Comparison of ENCODE assay signal across 12 cellular contexts in genomic region chr20:33788351-33789049, GRCh38. TPM values are rescaled to one million over a fixed set of nuclear protein-coding genes. Genes with fewer than 3 reads are reported as not detected.
A peak's percentile ranks its signal among the peaks of the same experiment; 100 is the strongest.
DNase-seq lines count a peak whose midpoint lies in the region; ATAC-seq and TF ChIP-seq lines count a peak whose summit lies in the region.
"Had no signal": no experiment of that assay in that cellular context is flagged by ENCODE, and none has a peak within 500 bp of the region (broad histone marks: within the 10 kb centered on the region; RNA-seq: fewer than 3 reads in every experiment).

No MANE protein-coding gene starts in this region.

- H3K27me3 Mint-ChIP-seq in progenitor cell of endocrine pancreas: no peaks in the 10 kb centered on the region
- H3K27me3 Mint-ChIP-seq: activated naive CD8-positive, alpha-beta T cell treated with anti-CD3 and anti-CD28 coated beads for 36 hours had no signal

- H3K36me3 Mint-ChIP-seq in stimulated activated effector memory CD8-positive, alpha-beta T cell treated with anti-CD3 and anti-CD28 coated beads, Interleukin-12 subunit alpha, Interleukin-12 subunit beta, amount 100 ng/mL, for 72 hours: no peaks in the 10 kb centered on the region
- peaks cover 4% of the 10 kb centered on the region for H3K36me3 Mint-ChIP-seq in progenitor cell of endocrine pancreas (ENCODE audit: insufficient read depth)

- H3K79me2 ChIP-seq in HCT116 (ENCODE audit: insufficient read depth, low read length): no peaks in the 10 kb centered on the region
- H3K79me2 ChIP-seq in PC-9 (ENCODE audit: low read depth): peaks cover 3% of the 10 kb centered on the region; the same call in 1 of the 2 replicates

- H3K36me3 ChIP-seq in HCT116 (ENCODE audit: control insufficient read depth in 1 of 2, insufficient read depth in 2 of 2, low read length in 2 of 2) (peaks cover 0 to 3% of the 10 kb centered on the region in 2 experiments; a peak in 1 of 4 replicates), PC-9 (ENCODE audit: low read depth) (no peaks in the 10 kb centered on the region), left lung (peaks cover 0 to 11% of the 10 kb centered on the region in 2 donors)

- TF ChIP-seq RAD21 in HCT116 (IDR thresholded peaks at IDR 0.05; ENCODE audit: low read depth): no peak

- H3K27ac ChIP-seq in HCT116 (ENCODE audit: low read depth, low read length): peak overlapping the region; percentile 93
- peak overlapping the region; percentile 98 for H3K27ac ChIP-seq in PC-9
- H3K27ac ChIP-seq in left lung: peak overlapping the region; percentile 71 to 73

- CTCF ChIA-PET in HCT116 (lab: Charles Lee) (interaction anchor here (0.6 kb wide), 1 partner anchor 321 kb away, joined by 3 read pairs; no protein-coding TSS in a partner anchor), PC-9 (lab: Charles Lee) (interaction anchor here (0.6 kb wide), 2 partner anchors 24 to 49 kb away, joined by 3 to 4 read pairs; no protein-coding TSS in a partner anchor)

- peak overlapping the region; percentile 88 for H3K4me2 ChIP-seq in HCT116 (ENCODE audit: low read length)
- peak overlapping the region; percentile 73 for H3K4me2 ChIP-seq in PC-9
- H3K4me2 ChIP-seq: GM23338 had no signal

- no peak for TF ChIP-seq POLR2A in HCT116 (IDR thresholded peaks at IDR 0.05; ENCODE audit: borderline replicate concordance, extremely low read depth, insufficient read depth, insufficient read length)

- no TSS peak for BruUV-seq in HCT116 (replicated peaks; lab: Mats Ljungman, UMichigan)
- BruUV-seq in PC-9 (replicated peaks; lab: Mats Ljungman, UMichigan): no TSS peak

- H4K20me1 ChIP-seq in HCT116 (ENCODE audit: insufficient read depth) (no peaks in the 10 kb centered on the region), PC-9 (ENCODE audit: insufficient read depth) (no peaks in the 10 kb centered on the region)

- H3K4me3 ChIP-seq in HCT116 (replicated peaks in 1 of 2; ENCODE audit: low read depth in 1 of 2, low read length in 2 of 2) (no peak overlapping the region), PC-9 (peak overlapping the region; percentile 24; the same call in 1 of the 2 replicates), left lung (no peak overlapping the region)
- H3K4me3 ChIP-seq: GM23338 had no signal

- no peaks in the 10 kb centered on the region for H3K9me3 Mint-ChIP-seq in stimulated activated effector memory CD8-positive, alpha-beta T cell treated with anti-CD3 and anti-CD28 coated beads, Interleukin-12 subunit alpha, Interleukin-12 subunit beta, amount 100 ng/mL, for 72 hours
- no peaks in the 10 kb centered on the region for H3K9me3 Mint-ChIP-seq in progenitor cell of endocrine pancreas (ENCODE audit: low read depth)
- H3K9me3 Mint-ChIP-seq: activated naive CD8-positive, alpha-beta T cell treated with anti-CD3 and anti-CD28 coated beads for 36 hours; GM23338 had no signal

- peaks cover 33% of the 10 kb centered on the region for H3K4me1 Mint-ChIP-seq in stimulated activated effector memory CD8-positive, alpha-beta T cell treated with anti-CD3 and anti-CD28 coated beads, Interleukin-12 subunit alpha, Interleukin-12 subunit beta, amount 100 ng/mL, for 72 hours
- H3K4me1 Mint-ChIP-seq in progenitor cell of endocrine pancreas (ENCODE audit: low read depth): peaks cover 1% of the 10 kb centered on the region

- DNase-seq in HCT116 (ENCODE audit: low read depth, low spot score): no peak
- peak; percentile 58 to 77 for DNase-seq in PC-9
- DNase-seq in left lung: no peak
- DNase-seq in stimulated activated effector memory CD8-positive, alpha-beta T cell treated with anti-CD3 and anti-CD28 coated beads, Interleukin-12 subunit alpha, Interleukin-12 subunit beta, amount 100 ng/mL, for 72 hours (ENCODE audit: low spot score in 2 of 2): no peak
- no peak for DNase-seq in progenitor cell of endocrine pancreas (ENCODE audit: low spot score, unreplicated experiment)
- DNase-seq: activated naive CD8-positive, alpha-beta T cell treated with anti-CD3 and anti-CD28 coated beads for 36 hours; effector CD8-positive, alpha-beta T cell; NCI-H1048; SIG-M5 had no signal

- H3K27ac Mint-ChIP-seq in stimulated activated effector memory CD8-positive, alpha-beta T cell treated with anti-CD3 and anti-CD28 coated beads, Interleukin-12 subunit alpha, Interleukin-12 subunit beta, amount 100 ng/mL, for 72 hours: peak overlapping the region; percentile 80
- H3K27ac Mint-ChIP-seq in progenitor cell of endocrine pancreas: no peak overlapping the region
- H3K27ac Mint-ChIP-seq: activated naive CD8-positive, alpha-beta T cell treated with anti-CD3 and anti-CD28 coated beads for 36 hours; GM23338 had no signal

- H2AFZ ChIP-seq in HCT116 (ENCODE audit: low read depth, low read length, poor library complexity, severe bottlenecking) (no peak overlapping the region), PC-9 (no peak overlapping the region)
- H2AFZ ChIP-seq: GM23338 had no signal

- peaks cover 40 to 60% of the 10 kb centered on the region in 2 experiments for H3K4me1 ChIP-seq in HCT116 (ENCODE audit: control insufficient read depth in 1 of 2, insufficient read depth in 2 of 2, low read length in 2 of 2)
- H3K4me1 ChIP-seq in PC-9 (replicated peaks; ENCODE audit: insufficient read depth): peaks cover 53% of the 10 kb centered on the region
- H3K4me1 ChIP-seq in left lung: peaks cover 14 to 55% of the 10 kb centered on the region in 2 donors

- H3F3A ChIP-seq in PC-9 (ENCODE audit: insufficient read depth, low read depth): peaks cover 26% of the 10 kb centered on the region

- H3K27me3 ChIP-seq in HCT116 (ENCODE audit: insufficient read depth, low read length) (no peaks in the 10 kb centered on the region), PC-9 (ENCODE audit: insufficient read depth, low read depth) (no peaks in the 10 kb centered on the region), left lung (no peaks in the 10 kb centered on the region)

- RAD21 ChIA-PET in HCT116 (lab: Charles Lee; ENCODE audit: low non-redundant PET in 1 of 2, low total read pairs in 2 of 2, uncharacterized antibody in 2 of 2, unreplicated experiment in 2 of 2): interaction anchor here in 1 of 2 experiments (0.6 kb wide), 1 partner anchor 305 kb away, joined by 3 read pairs; no protein-coding TSS in a partner anchor

- ATAC-seq in HCT116: no peak
- no peak for ATAC-seq in left lung
- no peak for ATAC-seq in stimulated activated effector memory CD8-positive, alpha-beta T cell treated with anti-CD3 and anti-CD28 coated beads, Interleukin-12 subunit alpha, Interleukin-12 subunit beta, amount 100 ng/mL, for 72 hours
- ATAC-seq in HG03457 (IDR thresholded peaks at IDR 0.05; ENCODE audit: unreplicated experiment): no peak
- ATAC-seq in HG03097 (IDR thresholded peaks at IDR 0.05; ENCODE audit: low FRiP score, unreplicated experiment): no peak
- ATAC-seq: GM23338 had no signal

- no peaks in the 10 kb centered on the region for H3K9me2 ChIP-seq in HCT116 (ENCODE audit: insufficient read depth)
- no peaks in the 10 kb centered on the region for H3K9me2 ChIP-seq in PC-9 (ENCODE audit: insufficient read depth)

- H3K4me3 Mint-ChIP-seq in stimulated activated effector memory CD8-positive, alpha-beta T cell treated with anti-CD3 and anti-CD28 coated beads, Interleukin-12 subunit alpha, Interleukin-12 subunit beta, amount 100 ng/mL, for 72 hours: no peak overlapping the region
- H3K4me3 Mint-ChIP-seq in progenitor cell of endocrine pancreas (ENCODE audit: low read depth): no peak overlapping the region
- H3K4me3 Mint-ChIP-seq: activated naive CD8-positive, alpha-beta T cell treated with anti-CD3 and anti-CD28 coated beads for 36 hours; GM23338 had no signal

- TF ChIP-seq CTCF in HCT116 (IDR thresholded peaks at IDR 0.05 in 2 of 3, conservative IDR thresholded peaks at IDR 0.05 in 1 of 3; ENCODE audit: borderline replicate concordance in 1 of 3, insufficient read depth in 1 of 3, low read depth in 2 of 3, low read length in 2 of 3): no peak
- TF ChIP-seq CTCF in PC-9 (conservative IDR thresholded peaks at IDR 0.05): no peak
- no peak for TF ChIP-seq CTCF in left lung (IDR thresholded peaks at IDR 0.05)
- TF ChIP-seq CTCF in progenitor cell of endocrine pancreas (IDR thresholded peaks at IDR 0.05; ENCODE audit: unreplicated experiment): no peak

- peak overlapping the region; percentile 65 for H3K9ac ChIP-seq in HCT116 (ENCODE audit: low read length)

- intact Hi-C loops in HCT116 (cut with micrococcal nuclease) (no loop called here), PC-9 (cut with micrococcal nuclease; ENCODE audit: unreplicated experiment) (loop anchor here (1.0 to 5.0 kb wide), 5 partner anchors 10 to 324 kb away; partner anchors contain the start of genes ACTL10, CHMP4B and EIF2S2), left lung (cut with DNase I) (no loop called here)

- H3K9me3 ChIP-seq in HCT116 (ENCODE audit: control insufficient read depth in 1 of 2, insufficient read depth in 1 of 2, low read depth in 1 of 2, low read length in 2 of 2): no peaks in the 10 kb centered on the region
- no peaks in the 10 kb centered on the region for H3K9me3 ChIP-seq in PC-9 (ENCODE audit: insufficient read depth, low read depth)
- no peaks in the 10 kb centered on the region for H3K9me3 ChIP-seq in left lung

- POLR2A ChIA-PET in HCT116 (lab: Charles Lee) (interaction anchor here (1.3 to 1.4 kb wide), 2 partner anchors 33 to 56 kb away, joined by 3 to 4 read pairs; no protein-coding TSS in a partner anchor), PC-9 (lab: Charles Lee; ENCODE audit: unreplicated experiment) (interaction anchor here (0.6 kb wide), 1 partner anchor 1034 kb away, joined by 4 read pairs; no protein-coding TSS in a partner anchor)

TF ChIP-seq in HCT116, 20 proteins besides CTCF, POLR2A, EP300 and RAD21 (continues in another document):
- TF ChIP-seq EZH2phosphoT487 (IDR thresholded peaks at IDR 0.05; ENCODE audit: borderline replicate concordance) (no peak), YY1 (IDR thresholded peaks at IDR 0.05; ENCODE audit: extremely low read depth, insufficient replicate concordance, low read depth, low read length) (no peak)

RNA-seq across cellular contexts. Expression of gene CHMP4B, which starts 22.6 kb away (rescaled TPM):
- total RNA-seq in HCT116 (2021; ENCODE audit: unreplicated experiment) (56.9 TPM), PC-9 (2021) (176 and 180 TPM in 2 replicates), left lung (10 to 100 TPM; 83.2 to 90.5 TPM), progenitor cell of endocrine pancreas (136 and 137 TPM in 2 replicates)
- 62.1 and 65.3 TPM in 2 replicates for polyA plus RNA-seq in HCT116 (2012)

RNA-seq across cellular contexts. Expression of gene ZNF341, which starts 56.7 kb away (rescaled TPM):
- total RNA-seq in HCT116 (2021; ENCODE audit: unreplicated experiment) (4.9 TPM), PC-9 (2021) (5.2 and 5.6 TPM in 2 replicates), left lung (1 to 10 TPM; 4.9 to 5.2 TPM), progenitor cell of endocrine pancreas (8.0 and 8.3 TPM in 2 replicates)
- polyA plus RNA-seq in HCT116 (2012): 3.9 and 4.9 TPM in 2 replicates

Comparison
In these comparisons a context has a peak if more than half of its experiments do, and no peak if none do; other contexts are left out.
1. DNase-seq: peak in PC-9 (2 of 2); none in HCT116 (single experiment), left lung (0 of 2), stimulated activated effector memory CD8-positive, alpha-beta T cell treated with anti-CD3 and anti-CD28 coated beads, Interleukin-12 subunit alpha, Interleukin-12 subunit beta, amount 100 ng/mL, for 72 hours (0 of 2) and progenitor cell of endocrine pancreas (single experiment).
2. Peak in every context shown above with its lines, with median percentiles within 50 percentile points of each other: H3K27ac ChIP-seq.